ENCODE assay signal across 25 cellular contexts in genomic region chrX:135436456-135436855, GRCh38.
"Had no signal": no experiment of that assay in that cellular context is flagged by ENCODE, and none has a peak within 500 bp of the region (broad histone marks: within the 10 kb centered on the region; RNA-seq: fewer than 3 reads in every experiment).

No MANE protein-coding gene starts in this region.

- H3K4me3 Mint-ChIP-seq: dendritic cell treated with granulocyte-macrophage colony-stimulating factor and Interleukin-4, amounts not matched to agents 40 ng/mL and 50 ng/mL, for 4 days; effector memory CD8-positive, alpha-beta T cell; endodermal cell; immature natural killer cell; mesothelial cell of epicardium; naive B cell had no signal

- H3K36me3 ChIP-seq: colonic mucosa, esophagus squamous epithelium, gastrocnemius medialis, heart left ventricle, left lung, lower lobe of right lung had no signal

- H3K27ac Mint-ChIP-seq: dendritic cell treated with granulocyte-macrophage colony-stimulating factor and Interleukin-4, amounts not matched to agents 40 ng/mL and 50 ng/mL, for 4 days; effector memory CD8-positive, alpha-beta T cell; endodermal cell; immature natural killer cell; mesothelial cell of epicardium; naive B cell had no signal

- H3K4me1 Mint-ChIP-seq: endodermal cell, immature natural killer cell, mesothelial cell of epicardium, naive B cell had no signal

- ATAC-seq: effector memory CD8-positive, alpha-beta T cell; esophagus mucosa; gastrocnemius medialis; heart left ventricle; left cardiac atrium; left lung; left ventricle myocardium superior; lower lobe of right lung; mucosa of descending colon had no signal

- DNase-seq: colonic mucosa; cortex of kidney; effector CD8-positive, alpha-beta T cell; effector memory CD8-positive, alpha-beta T cell; endodermal cell; erythroblast; esophagus squamous epithelium; foreskin fibroblast; foreskin melanocyte; gastrocnemius medialis; heart left ventricle; hypothalamus; immature natural killer cell; islet precursor cell; left cardiac atrium; left ventricle myocardium superior; lower lobe of right lung; mesenchymal stem cell; mucosa of descending colon; naive B cell had no signal

- H3K36me3 Mint-ChIP-seq: immature natural killer cell, mesothelial cell of epicardium had no signal

- H3K27me3 ChIP-seq: colonic mucosa, esophagus squamous epithelium, gastrocnemius medialis, hepatocyte, left lung had no signal

- H3K4me3 ChIP-seq: colonic mucosa, esophagus squamous epithelium, gastrocnemius medialis, heart left ventricle, hepatocyte, left lung, lower lobe of right lung, mucosa of descending colon had no signal
